8 cellular contexts compared by ENCODE assay signal in genomic region chr6:53547815-53548496, GRCh38. TPM values are rescaled to one million over a fixed set of nuclear protein-coding genes. Genes with fewer than 3 reads are reported as not detected.
DNase-seq lines count a peak whose midpoint lies in the region; ATAC-seq and TF ChIP-seq lines count a peak whose summit lies in the region.

No MANE protein-coding gene starts in this region.

- no peaks in the 10 kb centered on the region for H3K36me3 ChIP-seq in right lobe of liver

- DNase-seq in NCI-H748 (lab: John Stamatoyannopoulos, UW; ENCODE audit: unreplicated experiment) (peak; percentile 93), dermis microvascular lymphatic vessel endothelial cell (ENCODE audit: low read depth in 2 of 2) (peak; percentile 94 to 98), right lobe of liver (peak; percentile 98 to 99 (median 99))
- peak; percentile 87 to 89 for DNase-seq in activated CD4-positive, alpha-beta T cell treated with anti-CD3 and anti-CD28 coated beads, Interleukin-2, amount 50 U/mL, for 4 hours
- peak; percentile 95 for DNase-seq in stimulated activated CD4-positive, alpha-beta T cell treated with anti-CD3 and anti-CD28 coated beads, Interleukin-4, amount 100 ng/mL, for 24 hours

- H3K27ac ChIP-seq in C4-2B (peak overlapping the region; percentile 80), right lobe of liver (peak overlapping the region; percentile 74 to 86 (median 80))

- ATAC-seq in GM19372 (IDR thresholded peaks at IDR 0.05; ENCODE audit: low read depth, unreplicated experiment): peak; percentile 65
- ATAC-seq in HG03521 (IDR thresholded peaks at IDR 0.05; ENCODE audit: unreplicated experiment): peak; percentile 73
- ATAC-seq in right lobe of liver: peak; percentile 83 to 92 (median 87)

- no peak for TF ChIP-seq CTCF in C4-2B (conservative IDR thresholded peaks at IDR 0.05)
- peak in 3 of 4 donors; percentile 5 to 31 (median 14) for TF ChIP-seq CTCF in right lobe of liver (IDR thresholded peaks at IDR 0.05)

- 1% methylated on average over 16 of the region's 57 CpGs for WGBS in right lobe of liver (ENCODE audit: insufficient coverage, low coverage, low lambda C conversion rate, missing lambda C conversion rate)

- peak; percentile 83 for TF ChIP-seq POLR2A in right lobe of liver (IDR thresholded peaks at IDR 0.05)

- H3K4me3 ChIP-seq in right lobe of liver: peak overlapping the region; percentile 52 to 70 (median 53)

- H3K4me1 ChIP-seq in right lobe of liver: peaks cover 0 to 20% (median 4%) of the 10 kb centered on the region in 4 donors

- no peaks in the 10 kb centered on the region for H3K9me3 ChIP-seq in right lobe of liver

- H3K27me3 ChIP-seq in right lobe of liver: no peaks in the 10 kb centered on the region

- intact Hi-C loops in right lobe of liver (cut with DNase I): no loop called here

RNA-seq across cellular contexts. Expression of gene GCLC, which starts 3.1 kb away (rescaled TPM):
- total RNA-seq in dermis microvascular lymphatic vessel endothelial cell (19.0 and 22.6 TPM in 2 replicates), right lobe of liver (100 to 1,000 TPM in 4 of 6 experiments, 10 to 100 TPM in 2; 56.8 to 140 (median 103) TPM)

Comparison
In these comparisons a context has a peak if more than half of its experiments do, and no peak if none do; other contexts are left out.
1. Peak in every context shown above with its lines: DNase-seq, ATAC-seq, H3K4me3 ChIP-seq and H3K27ac ChIP-seq.